ENCODE assay signal across 8 cellular contexts in genomic region chr5:124599048-124599973, GRCh38.
DNase-seq lines count a peak whose midpoint lies in the region; ATAC-seq, FAIRE-seq and TF ChIP-seq lines count a peak whose summit lies in the region.

No MANE protein-coding gene starts in this region.

- no peaks in the 10 kb centered on the region for H3K36me3 ChIP-seq in esophagus muscularis mucosa
- no peaks in the 10 kb centered on the region for H3K36me3 ChIP-seq in prostate gland
- no peaks in the 10 kb centered on the region for H3K36me3 ChIP-seq in HAP-1 (replicated peaks)

- TF ChIP-seq EP300 in esophagus muscularis mucosa (IDR thresholded peaks at IDR 0.05) = no peak

- H3K4me3 Mint-ChIP-seq in glutamatergic neuron (ENCODE audit: unreplicated experiment) = no peak overlapping the region

- ATAC-seq in HG03064 (IDR thresholded peaks at IDR 0.05; ENCODE audit: low read depth, unreplicated experiment) = peak; percentile 85

- H3K27me3 Mint-ChIP-seq in glutamatergic neuron (ENCODE audit: unreplicated experiment) = no peaks in the 10 kb centered on the region

- DNase-seq in ELF-1 (ENCODE audit: low read depth, low spot score) = peak; percentile 19
- no peak for DNase-seq in esophagus muscularis mucosa (ENCODE audit: extremely low spot score)
- peak; percentile 73 for DNase-seq in prostate gland (ENCODE audit: low spot score)
- DNase-seq in HAP-1 (ENCODE audit: low spot score in 2 of 2) = no peak
- DNase-seq in H54 (ENCODE audit: insufficient read length, low spot score) = no peak
- no peak for DNase-seq in glutamatergic neuron

- TF ChIP-seq POLR2A in esophagus muscularis mucosa (IDR thresholded peaks at IDR 0.05; ENCODE audit: low read depth) (no peak), prostate gland (IDR thresholded peaks at IDR 0.05) (no peak), H54 (IDR thresholded peaks at IDR 0.05; ENCODE audit: low read depth, low read length) (no peak)

- H3K9me3 Mint-ChIP-seq in glutamatergic neuron (ENCODE audit: unreplicated experiment) = peaks cover 3% of the 10 kb centered on the region

- H3K9me3 ChIP-seq in esophagus muscularis mucosa = no peaks in the 10 kb centered on the region
- H3K9me3 ChIP-seq in prostate gland = no peaks in the 10 kb centered on the region
- H3K9me3 ChIP-seq in HAP-1 = no peaks in the 10 kb centered on the region

- WGBS in esophagus muscularis mucosa = 24% methylated on average over 9 of the region's 9 CpGs
- 10% methylated on average over 9 of the region's 9 CpGs for WGBS in prostate gland

- H3K36me3 Mint-ChIP-seq in glutamatergic neuron (ENCODE audit: unreplicated experiment) = no peaks in the 10 kb centered on the region

- intact Hi-C loops in esophagus muscularis mucosa (cut with DNase I) (no loop called here), prostate gland (cut with DNase I) (no loop called here)

- H3K4me1 Mint-ChIP-seq in glutamatergic neuron (ENCODE audit: low read depth, unreplicated experiment) = peaks cover 11% of the 10 kb centered on the region

- H3K4me3 ChIP-seq in esophagus muscularis mucosa (no peak overlapping the region), prostate gland (no peak overlapping the region), HAP-1 (no peak overlapping the region)

- H3K27ac ChIP-seq in esophagus muscularis mucosa (replicated peaks in 1 of 4) (peak overlapping the region; percentile 30 to 59 (median 44)), prostate gland (peak overlapping the region in 1 of 2 donors; percentile 33)

- TF ChIP-seq CTCF in esophagus muscularis mucosa (IDR thresholded peaks at IDR 0.05) = no peak
- no peak for TF ChIP-seq CTCF in prostate gland (IDR thresholded peaks at IDR 0.05)
- TF ChIP-seq CTCF in glutamatergic neuron (IDR thresholded peaks at IDR 0.05; ENCODE audit: partially characterized antibody, unreplicated experiment) = no peak

- no peak for FAIRE-seq in H54 (lab: Jason Lieb, UNC)

- peaks cover 18 to 28% (median 21%) of the 10 kb centered on the region in 4 donors for H3K4me1 ChIP-seq in esophagus muscularis mucosa
- peaks cover 10% of the 10 kb centered on the region for H3K4me1 ChIP-seq in prostate gland (replicated peaks)
- H3K4me1 ChIP-seq in HAP-1 = peaks cover 3% of the 10 kb centered on the region

- no peaks in the 10 kb centered on the region for H3K27me3 ChIP-seq in esophagus muscularis mucosa
- H3K27me3 ChIP-seq in prostate gland (replicated peaks; ENCODE audit: insufficient read depth) = no peaks in the 10 kb centered on the region
- no peaks in the 10 kb centered on the region for H3K27me3 ChIP-seq in HAP-1 (ENCODE audit: low read depth)

- in situ Hi-C loops in HAP-1 (cut with MboI; ENCODE audit: low sequenced_read_pairs) = no loop called here

- no peak overlapping the region for H3K27ac Mint-ChIP-seq in glutamatergic neuron (ENCODE audit: unreplicated experiment)

TF ChIP-seq in PFSK-1, 5 proteins besides CTCF, POLR2A, EP300 and RAD21:
- peak; percentile 55; the same call in 1 of the 2 replicates for TF ChIP-seq SIN3A (IDR thresholded peaks at IDR 0.05; ENCODE audit: borderline replicate concordance, insufficient read depth, low read length)
- TF ChIP-seq TAF1 (IDR thresholded peaks at IDR 0.05; ENCODE audit: borderline replicate concordance, insufficient read depth, low read length) = no peak
- TF ChIP-seq POLR2AphosphoS5 (IDR thresholded peaks at IDR 0.05; ENCODE audit: low read depth, low read length) = no peak
- no peak for TF ChIP-seq FOXP2 (optimal IDR thresholded peaks at IDR 0.05; ENCODE audit: borderline replicate concordance, extremely low read depth, extremely low read length, insufficient read depth)
- TF ChIP-seq REST (IDR thresholded peaks at IDR 0.05; ENCODE audit: insufficient read depth in 1 of 2, low read depth in 2 of 2, low read length in 2 of 2) = no peak

Comparison
In these comparisons a context has a peak if more than half of its experiments do, and no peak if none do; other contexts are left out.
1. DNase-seq: peak in ELF-1 (single experiment) and prostate gland (single experiment); none in esophagus muscularis mucosa (single experiment), HAP-1 (0 of 2), H54 (single experiment) and glutamatergic neuron (single experiment).